Comparison of ENCODE assay signal across 37 cellular contexts in the genomic region with DNA sequence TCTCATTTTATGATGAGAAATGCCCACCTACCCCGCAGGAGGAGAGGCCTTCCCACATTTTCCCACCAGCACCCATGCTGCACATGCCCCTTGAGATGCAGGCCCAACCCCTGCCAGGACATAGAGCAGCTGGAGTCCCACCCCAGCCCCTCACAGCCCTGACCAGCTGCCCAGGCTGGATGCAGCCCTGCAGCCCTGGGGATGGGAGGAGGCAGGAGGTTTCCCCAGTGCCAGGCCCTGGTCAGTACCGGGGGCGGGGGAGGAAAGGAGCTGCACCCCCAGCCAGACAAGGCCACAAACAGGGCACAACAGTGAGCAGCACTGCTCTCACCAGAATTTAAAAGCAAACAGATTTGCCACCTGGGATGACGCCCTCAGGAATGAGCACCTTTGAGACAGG.
"Had no signal": no experiment of that assay in that cellular context is flagged by ENCODE, and none has a peak within 500 bp of the region (broad histone marks: within the 10 kb centered on the region; RNA-seq: fewer than 3 reads in every experiment).

No MANE protein-coding gene starts in this region.

- H3K36me3 Mint-ChIP-seq: activated CD4-positive, alpha-beta memory T cell treated with anti-CD3 and anti-CD28 coated beads for 36 hours; activated CD8-positive, alpha-beta memory T cell treated with anti-CD3 and anti-CD28 coated beads, Interleukin-2, amount 10 ng/mL, durations not matched to agents 7 days and 5 days; activated naive CD4-positive, alpha-beta T cell treated with anti-CD3 and anti-CD28 coated beads, Interleukin-2, amount 50 U/mL, for 24 hours; activated naive CD8-positive, alpha-beta T cell treated with anti-CD3 and anti-CD28 coated beads for 36 hours had no signal

- H3K36me3 ChIP-seq: adrenal gland, breast epithelium, cardiac muscle cell, gastrocnemius medialis had no signal

- H3K4me3 ChIP-seq: adrenal gland, body of pancreas, breast epithelium, cardiac muscle cell, coronary artery, dorsolateral prefrontal cortex, gastrocnemius medialis had no signal

- H3K4me3 Mint-ChIP-seq: activated CD4-positive, alpha-beta memory T cell treated with anti-CD3 and anti-CD28 coated beads for 36 hours; activated CD4-positive, alpha-beta T cell treated with anti-CD3 and anti-CD28 coated beads for 36 hours; activated CD4-positive, alpha-beta T cell treated with anti-CD3 and anti-CD28 coated beads, Interleukin-2, amount 10 ng/mL, durations not matched to agents 24 days and 14 days; activated CD8-positive, alpha-beta memory T cell treated with anti-CD3 and anti-CD28 coated beads, Interleukin-2, amount 10 ng/mL, durations not matched to agents 7 days and 5 days; activated CD8-positive, alpha-beta T cell treated with anti-CD3 and anti-CD28 coated beads, Interleukin-2, amount 10 ng/mL, durations not matched to agents 7 days and 5 days; activated naive CD4-positive, alpha-beta T cell treated with anti-CD3 and anti-CD28 coated beads for 36 hours; activated naive CD4-positive, alpha-beta T cell treated with anti-CD3 and anti-CD28 coated beads, Interleukin-2, amount 50 U/mL, for 24 hours; activated naive CD8-positive, alpha-beta T cell treated with anti-CD3 and anti-CD28 coated beads for 36 hours; activated naive CD8-positive, alpha-beta T cell treated with anti-CD3 and anti-CD28 coated beads, Interleukin-2, amount 50 U/mL, for 24 hours; activated T-helper 1 cell treated with anti-CD3 and anti-CD28 coated beads, Interleukin-12 subunit alpha, Interleukin-12 subunit beta, Interleukin-2, Interleukin-4 antibody, amounts not matched to agents 30 ng/mL and 10 ng/mL and 1 ng/mL, durations not matched to agents 14 hours and 24 hours and 36 hours; dendritic cell treated with granulocyte-macrophage colony-stimulating factor and Interleukin-4, amounts not matched to agents 40 ng/mL and 50 ng/mL, for 4 days; endodermal cell; T-helper 2 cell treated with Interferon-gamma antibody and Interleukin-4, amounts not matched to agents 5 μg/mL and 100 μg/mL, for 36 hours had no signal

- H3K27ac Mint-ChIP-seq: activated CD4-positive, alpha-beta memory T cell treated with anti-CD3 and anti-CD28 coated beads for 36 hours; activated CD4-positive, alpha-beta T cell treated with anti-CD3 and anti-CD28 coated beads for 36 hours; activated CD4-positive, alpha-beta T cell treated with anti-CD3 and anti-CD28 coated beads, Interleukin-2, amount 10 ng/mL, durations not matched to agents 24 days and 14 days; activated CD8-positive, alpha-beta memory T cell treated with anti-CD3 and anti-CD28 coated beads, Interleukin-2, amount 10 ng/mL, durations not matched to agents 7 days and 5 days; activated CD8-positive, alpha-beta T cell treated with anti-CD3 and anti-CD28 coated beads, Interleukin-2, amount 10 ng/mL, durations not matched to agents 7 days and 5 days; activated naive CD4-positive, alpha-beta T cell treated with anti-CD3 and anti-CD28 coated beads for 36 hours; activated naive CD4-positive, alpha-beta T cell treated with anti-CD3 and anti-CD28 coated beads, Interleukin-2, amount 50 U/mL, for 24 hours; activated naive CD8-positive, alpha-beta T cell treated with anti-CD3 and anti-CD28 coated beads for 36 hours; activated naive CD8-positive, alpha-beta T cell treated with anti-CD3 and anti-CD28 coated beads, Interleukin-2, amount 50 U/mL, for 24 hours; activated T-helper 1 cell treated with anti-CD3 and anti-CD28 coated beads, Interleukin-12 subunit alpha, Interleukin-12 subunit beta, Interleukin-2, Interleukin-4 antibody, amounts not matched to agents 30 ng/mL and 10 ng/mL and 1 ng/mL, durations not matched to agents 14 hours and 24 hours and 36 hours; activated T-helper 2 cell treated with anti-CD3 and anti-CD28 coated beads, Interferon-gamma antibody, Interleukin-2, Interleukin-4, amounts not matched to agents 10 μg/mL and 5 μg/mL and 100 μg/mL, durations not matched to agents 14 hours and 24 hours and 36 hours; dendritic cell treated with granulocyte-macrophage colony-stimulating factor and Interleukin-4, amounts not matched to agents 40 ng/mL and 50 ng/mL, for 4 days; endodermal cell; T-helper 17 cell; T-helper 2 cell treated with Interferon-gamma antibody and Interleukin-4, amounts not matched to agents 5 μg/mL and 100 μg/mL, for 36 hours had no signal

- H3K4me1 Mint-ChIP-seq: activated CD4-positive, alpha-beta T cell treated with anti-CD3 and anti-CD28 coated beads for 36 hours; activated CD4-positive, alpha-beta T cell treated with anti-CD3 and anti-CD28 coated beads, Interleukin-2, amount 10 ng/mL, durations not matched to agents 24 days and 14 days; activated CD8-positive, alpha-beta memory T cell treated with anti-CD3 and anti-CD28 coated beads, Interleukin-2, amount 10 ng/mL, durations not matched to agents 7 days and 5 days; activated naive CD4-positive, alpha-beta T cell treated with anti-CD3 and anti-CD28 coated beads, Interleukin-2, amount 50 U/mL, for 24 hours; activated naive CD8-positive, alpha-beta T cell treated with anti-CD3 and anti-CD28 coated beads for 36 hours; activated naive CD8-positive, alpha-beta T cell treated with anti-CD3 and anti-CD28 coated beads, Interleukin-2, amount 50 U/mL, for 24 hours; T-helper 17 cell had no signal

- H3K27ac ChIP-seq: adrenal gland, body of pancreas, breast epithelium, cardiac muscle cell, coronary artery, gastrocnemius medialis had no signal

- H3K9me3 ChIP-seq: adrenal gland, body of pancreas, breast epithelium, gastrocnemius medialis had no signal

- H3K27me3 ChIP-seq: adrenal gland, body of pancreas, cardiac muscle cell, dorsolateral prefrontal cortex had no signal

- H3K9me3 Mint-ChIP-seq: activated CD4-positive, alpha-beta memory T cell treated with anti-CD3 and anti-CD28 coated beads for 36 hours; activated CD4-positive, alpha-beta T cell treated with anti-CD3 and anti-CD28 coated beads, Interleukin-2, amount 10 ng/mL, durations not matched to agents 24 days and 14 days; activated naive CD4-positive, alpha-beta T cell treated with anti-CD3 and anti-CD28 coated beads for 36 hours; activated naive CD4-positive, alpha-beta T cell treated with anti-CD3 and anti-CD28 coated beads, Interleukin-2, amount 50 U/mL, for 24 hours; activated naive CD8-positive, alpha-beta T cell treated with anti-CD3 and anti-CD28 coated beads for 36 hours; activated naive CD8-positive, alpha-beta T cell treated with anti-CD3 and anti-CD28 coated beads, Interleukin-2, amount 50 U/mL, for 24 hours; activated T-helper 1 cell treated with anti-CD3 and anti-CD28 coated beads, Interleukin-12 subunit alpha, Interleukin-12 subunit beta, Interleukin-2, Interleukin-4 antibody, amounts not matched to agents 30 ng/mL and 10 ng/mL and 1 ng/mL, durations not matched to agents 14 hours and 24 hours and 36 hours; activated T-helper 2 cell treated with anti-CD3 and anti-CD28 coated beads, Interferon-gamma antibody, Interleukin-2, Interleukin-4, amounts not matched to agents 10 μg/mL and 5 μg/mL and 100 μg/mL, durations not matched to agents 14 hours and 24 hours and 36 hours; dendritic cell treated with granulocyte-macrophage colony-stimulating factor and Interleukin-4, amounts not matched to agents 40 ng/mL and 50 ng/mL, for 4 days; endodermal cell; T-helper 2 cell treated with Interferon-gamma antibody and Interleukin-4, amounts not matched to agents 5 μg/mL and 100 μg/mL, for 36 hours had no signal

- ATAC-seq: activated CD4-positive, alpha-beta T cell treated with anti-CD3 and anti-CD28 coated beads for 36 hours; activated CD8-positive, alpha-beta memory T cell treated with anti-CD3 and anti-CD28 coated beads, Interleukin-2, amount 10 ng/mL, durations not matched to agents 7 days and 5 days; activated CD8-positive, alpha-beta T cell treated with anti-CD3 and anti-CD28 coated beads, Interleukin-2, amount 10 ng/mL, durations not matched to agents 7 days and 5 days; activated naive CD8-positive, alpha-beta T cell treated with anti-CD3 and anti-CD28 coated beads, Interleukin-2, amount 50 U/mL, for 24 hours; body of pancreas; esophagus mucosa; gastrocnemius medialis; T-helper 17 cell had no signal

- H3K4me1 ChIP-seq: adrenal gland, breast epithelium, gastrocnemius medialis had no signal

- DNase-seq: activated CD4-positive, alpha-beta memory T cell treated with anti-CD3 and anti-CD28 coated beads for 36 hours; activated CD4-positive, alpha-beta T cell treated with anti-CD3 and anti-CD28 coated beads for 36 hours; activated CD4-positive, alpha-beta T cell treated with anti-CD3 and anti-CD28 coated beads, Interleukin-2, amount 10 ng/mL, durations not matched to agents 24 days and 14 days; activated CD4-positive, CD25-positive, alpha-beta regulatory T cell; activated CD4-positive, CD25-positive, alpha-beta regulatory T cell treated with anti-CD3 and anti-CD28 coated beads, Interleukin-2, amount 50 U/mL, for 72 hours; activated CD8-positive, alpha-beta memory T cell treated with anti-CD3 and anti-CD28 coated beads, Interleukin-2, amount 10 ng/mL, durations not matched to agents 7 days and 5 days; activated CD8-positive, alpha-beta memory T cell treated with anti-CD3 and anti-CD28 coated beads, Interleukin-2, amount 50 U/mL, for 4 hours; activated CD8-positive, alpha-beta T cell treated with anti-CD3 and anti-CD28 coated beads, Interleukin-2, amount 10 ng/mL, durations not matched to agents 7 days and 5 days; activated effector memory CD4-positive, alpha-beta T cell treated with anti-CD3 and anti-CD28 coated beads, Interleukin-2, amount 50 U/mL, for 16 hours; activated naive CD4-positive, alpha-beta T cell treated with anti-CD3 and anti-CD28 coated beads for 36 hours; activated naive CD8-positive, alpha-beta T cell treated with anti-CD3 and anti-CD28 coated beads for 36 hours; activated naive CD8-positive, alpha-beta T cell treated with anti-CD3 and anti-CD28 coated beads, Interleukin-2, amount 50 U/mL, for 24 hours; activated T-cell treated with anti-CD3 and anti-CD28 coated beads, Interleukin-2, amount 50 U/mL, for 1 hour; activated T-cell treated with anti-CD3 and anti-CD28 coated beads, Interleukin-2, amount 50 U/mL, for 48 hours; adrenal gland; amygdala; aorta; central memory CD4-positive, alpha-beta T cell; cerebellar nuclear complex; dorsolateral prefrontal cortex; effector memory CD4-positive, alpha-beta T cell; endodermal cell; foreskin fibroblast; gastrocnemius medialis; T-helper 1 cell; T-helper 17 cell; T1000 had no signal
